Comparison of ENCODE assay signal across 13 cellular contexts in genomic region chr17:11980813-11981212, GRCh38. TPM values are rescaled to one million over a fixed set of nuclear protein-coding genes. Genes with fewer than 3 reads are reported as not detected.
DNase-seq lines count a peak whose midpoint lies in the region; ATAC-seq, FAIRE-seq and TF ChIP-seq lines count a peak whose summit lies in the region.
"Had no signal": no experiment of that assay in that cellular context is flagged by ENCODE, and none has a peak within 500 bp of the region (broad histone marks: within the 10 kb centered on the region; RNA-seq: fewer than 3 reads in every experiment).

No MANE protein-coding gene starts in this region.

- FAIRE-seq in keratinocyte (lab: Jason Lieb, UNC) (no peak), HTR-8/SVneo (lab: Jason Lieb, UNC) (no peak)
- FAIRE-seq: islet of Langerhans had no signal

- H3K27me3 ChIP-seq in BE2C = no peaks in the 10 kb centered on the region
- H3K27me3 ChIP-seq in HCT116 (ENCODE audit: insufficient read depth, low read length) = no peaks in the 10 kb centered on the region
- no peaks in the 10 kb centered on the region for H3K27me3 ChIP-seq in keratinocyte (ENCODE audit: control insufficient read depth, extremely low read depth, insufficient read depth, low read length)

- H3K27ac ChIP-seq in HCT116 (ENCODE audit: low read depth, low read length) = no peak overlapping the region
- H3K27ac ChIP-seq in keratinocyte (ENCODE audit: control insufficient read depth, insufficient read depth, low read length) = no peak overlapping the region

- CTCF ChIA-PET in HCT116 (lab: Charles Lee) = interaction anchor here (0.7 to 2.2 kb wide), 3 partner anchors 15 to 1105 kb away, joined by 3 to 7 read pairs (median 3); no protein-coding TSS in a partner anchor

- RAD21 ChIA-PET in HCT116 (lab: Charles Lee; ENCODE audit: low non-redundant PET in 1 of 2, low total read pairs in 2 of 2, uncharacterized antibody in 2 of 2, unreplicated experiment in 2 of 2) = no interaction called here

- no TSS peak for BruUV-seq in HCT116 (replicated peaks; lab: Mats Ljungman, UMichigan)

- POLR2A ChIA-PET in HCT116 (lab: Charles Lee) = no interaction called here

- intact Hi-C loops in HCT116 (cut with micrococcal nuclease) = loop anchor here (10.0 kb wide), 1 partner anchor 336 kb away; no protein-coding TSS in a partner anchor

- H3K9ac ChIP-seq in HCT116 (ENCODE audit: low read length) (no peak overlapping the region), keratinocyte (ENCODE audit: control insufficient read depth, extremely low read depth, insufficient read depth, low read length) (no peak overlapping the region)

- in situ Hi-C loops in astrocyte of the spinal cord (cut with HindIII; ENCODE audit: low sequenced_read_pairs) = no loop called here

- peak; percentile 24; the same call in 1 of the 2 replicates for TF ChIP-seq RAD21 in HCT116 (IDR thresholded peaks at IDR 0.05; ENCODE audit: low read depth)

- dilution Hi-C loops in keratinocyte (cut with MboI; ENCODE audit: extremely low pct_ligation_motif_present, low sequenced_read_pairs) = no loop called here

- H3K4me1 ChIP-seq in BE2C = no peaks in the 10 kb centered on the region
- H3K4me1 ChIP-seq in HCT116 (ENCODE audit: control insufficient read depth in 1 of 2, insufficient read depth in 2 of 2, low read length in 2 of 2) = no peaks in the 10 kb centered on the region
- peaks cover 12% of the 10 kb centered on the region for H3K4me1 ChIP-seq in keratinocyte (ENCODE audit: control insufficient read depth, extremely low read depth, insufficient read depth, low read length)

- H3K9me2 ChIP-seq in HCT116 (ENCODE audit: insufficient read depth) = no peaks in the 10 kb centered on the region

- peak; percentile 58 for ATAC-seq in HCT116
- no peak for ATAC-seq in HG02759 (IDR thresholded peaks at IDR 0.05; ENCODE audit: unreplicated experiment)
- ATAC-seq: naive thymus-derived CD4-positive, alpha-beta T cell had no signal

- H3K36me3 ChIP-seq in BE2C (no peaks in the 10 kb centered on the region), HCT116 (ENCODE audit: control insufficient read depth in 1 of 2, insufficient read depth in 2 of 2, low read length in 2 of 2) (peaks cover 0 to 8% of the 10 kb centered on the region in 2 experiments; a peak in 2 of 4 replicates), keratinocyte (ENCODE audit: control insufficient read depth in 2 of 2, extremely low read depth in 1 of 2, insufficient read depth in 2 of 2, low read length in 2 of 2) (peaks cover 11 to 15% of the 10 kb centered on the region in 2 experiments)

- no peaks in the 10 kb centered on the region for H3K9me1 ChIP-seq in keratinocyte (ENCODE audit: control insufficient read depth, extremely low read depth, insufficient read depth, low read length)

- no peak overlapping the region for H3K4me2 ChIP-seq in HCT116 (ENCODE audit: low read length)
- no peak overlapping the region for H3K4me2 ChIP-seq in keratinocyte (ENCODE audit: control insufficient read depth, extremely low read depth, insufficient read depth, low read depth, low read length)

- DNase-seq in BE2C = no peak
- DNase-seq in HCT116 (ENCODE audit: low read depth, low spot score) = no peak
- DNase-seq in astrocyte of the spinal cord (ENCODE audit: low read depth, low spot score) = peak; percentile 7
- no peak for DNase-seq in keratinocyte (ENCODE audit: low read depth, low spot score)
- DNase-seq in activated CD4-positive, CD25-positive, alpha-beta regulatory T cell (lab: John Stamatoyannopoulos, UW) = no peak
- DNase-seq in HTR-8/SVneo (ENCODE audit: insufficient read length, low spot score) = no peak
- no peak for DNase-seq in DMS153 (lab: John Stamatoyannopoulos, UW)
- DNase-seq: activated gamma-delta T cell treated with Interleukin-2 at 50 U/mL for 16 hours; naive thymus-derived CD4-positive, alpha-beta T cell; RPMI8226; substantia nigra had no signal

- H4K20me1 ChIP-seq in HCT116 (ENCODE audit: insufficient read depth) (no peaks in the 10 kb centered on the region), keratinocyte (ENCODE audit: control insufficient read depth, extremely low read depth, insufficient read depth, low read length) (no peaks in the 10 kb centered on the region)

- TF ChIP-seq POLR2A in HCT116 (IDR thresholded peaks at IDR 0.05; ENCODE audit: borderline replicate concordance, extremely low read depth, insufficient read depth, insufficient read length) = no peak

- TF ChIP-seq CTCF in BE2C (IDR thresholded peaks at IDR 0.05; ENCODE audit: low read depth, low read length) (peak; percentile 13; the same call in 1 of the 2 replicates), HCT116 (IDR thresholded peaks at IDR 0.05 in 2 of 3, conservative IDR thresholded peaks at IDR 0.05 in 1 of 3; ENCODE audit: borderline replicate concordance in 1 of 3, insufficient read depth in 1 of 3, low read depth in 2 of 3, low read length in 2 of 3) (peak in 2 of 3 experiments; percentile 47 to 54; a peak in 4 of 6 replicates), astrocyte of the spinal cord (IDR thresholded peaks at IDR 0.05; ENCODE audit: low read depth, low read length) (peak; percentile 52), keratinocyte (optimal IDR thresholded peaks at IDR 0.05 in 1 of 3, IDR thresholded peaks at IDR 0.05 in 1 of 3, conservative IDR thresholded peaks at IDR 0.05 in 1 of 3; ENCODE audit: extremely low read depth in 1 of 3, insufficient read depth in 2 of 3, low read length in 3 of 3) (peak in 2 of 3 experiments; percentile 37 to 59)

- no peaks in the 10 kb centered on the region for H3K9me3 ChIP-seq in BE2C
- no peaks in the 10 kb centered on the region for H3K9me3 ChIP-seq in HCT116 (ENCODE audit: control insufficient read depth in 1 of 2, insufficient read depth in 1 of 2, low read depth in 1 of 2, low read length in 2 of 2)
- no peaks in the 10 kb centered on the region for H3K9me3 ChIP-seq in keratinocyte (ENCODE audit: control insufficient read depth, low read depth, low read length)

- no peak overlapping the region for H3K4me3 ChIP-seq in BE2C (ENCODE audit: low read depth, low read length)
- H3K4me3 ChIP-seq in HCT116 (replicated peaks in 1 of 2; ENCODE audit: low read depth in 1 of 2, low read length in 2 of 2) = no peak overlapping the region
- no peak overlapping the region for H3K4me3 ChIP-seq in astrocyte of the spinal cord (ENCODE audit: low read depth, low read length)
- H3K4me3 ChIP-seq in keratinocyte (ENCODE audit: control insufficient read depth in 2 of 3, extremely low read depth in 1 of 3, insufficient read depth in 2 of 3, low read depth in 1 of 3, low read length in 3 of 3) = no peak overlapping the region

- H3K79me2 ChIP-seq in HCT116 (ENCODE audit: insufficient read depth, low read length) (no peaks in the 10 kb centered on the region), keratinocyte (ENCODE audit: control insufficient read depth, insufficient read depth, low read length) (no peaks in the 10 kb centered on the region)

- H2AFZ ChIP-seq in HCT116 (ENCODE audit: low read depth, low read length, poor library complexity, severe bottlenecking) (no peak overlapping the region), keratinocyte (ENCODE audit: control insufficient read depth, low read length) (no peak overlapping the region)

TF ChIP-seq in HCT116, 20 proteins besides CTCF, POLR2A, EP300 and RAD21 (continues in another document):
- TF ChIP-seq ZBTB33 (IDR thresholded peaks at IDR 0.05; ENCODE audit: extremely low read depth, insufficient replicate concordance, low read length) (no peak), ATF3 (IDR thresholded peaks at IDR 0.05) (no peak), YY1 (IDR thresholded peaks at IDR 0.05; ENCODE audit: extremely low read depth, insufficient replicate concordance, low read depth, low read length) (no peak)

RNA-seq across cellular contexts. Expression of gene ZNF18, which starts 16.5 kb away (rescaled TPM):
- 9.4 TPM for polyA plus RNA-seq in BE2C (2012; ENCODE audit: insufficient read depth, insufficient read length, low read depth)
- 6.2 TPM for total RNA-seq in HCT116 (2021; ENCODE audit: unreplicated experiment)
- 2.1 and 3.5 TPM in 2 replicates for polyA plus RNA-seq in HCT116 (2012)
- polyA plus RNA-seq in keratinocyte = 6.3 to 8.4 TPM (median 7.7 TPM) in 3 replicates
- 3.3 TPM for polyA plus RNA-seq in keratinocyte (2011; ENCODE audit: low read depth)
- 3.4 and 5.6 TPM in 2 replicates for polyA plus RNA-seq in keratinocyte (2011; cell fraction: cytosol; rRNA removed)
- 13.7 TPM in 2 replicates for polyA plus RNA-seq in keratinocyte (2011; cell fraction: nucleus; rRNA removed)
- 4.7 and 6.9 TPM in 2 replicates for polyA plus RNA-seq in keratinocyte (2012; ENCODE audit: low replicate concordance)
- polyA minus RNA-seq in keratinocyte = 3.6 to 6.8 TPM (median 6.5 TPM) in 3 replicates
- polyA minus RNA-seq in keratinocyte (2011; cell fraction: cytosol; rRNA and poly(A)+ RNA removed) = 4.2 TPM
- polyA minus RNA-seq in keratinocyte (2011; cell fraction: nucleus; rRNA and poly(A)+ RNA removed) = 5.3 and 9.8 TPM in 2 replicates

RNA-seq across cellular contexts. Expression of gene MAP2K4, which starts 39.9 kb away (rescaled TPM):
- 6.7 TPM for polyA plus RNA-seq in BE2C (2012; ENCODE audit: insufficient read depth, insufficient read length, low read depth)
- total RNA-seq in HCT116 (2021; ENCODE audit: unreplicated experiment) = 42.3 TPM
- 14.4 and 15.0 TPM in 2 replicates for polyA plus RNA-seq in HCT116 (2012)
- polyA plus RNA-seq in keratinocyte = 27.7 to 37.3 TPM (median 28.7 TPM) in 3 replicates
- 107 TPM for polyA plus RNA-seq in keratinocyte (2011; ENCODE audit: low read depth)
- 20.5 and 41.7 TPM in 2 replicates for polyA plus RNA-seq in keratinocyte (2011; cell fraction: cytosol; rRNA removed)
- polyA plus RNA-seq in keratinocyte (2011; cell fraction: nucleus; rRNA removed) = 25.1 and 27.6 TPM in 2 replicates
- 23.8 and 24.2 TPM in 2 replicates for polyA plus RNA-seq in keratinocyte (2012; ENCODE audit: low replicate concordance)
- polyA minus RNA-seq in keratinocyte = 9.7 to 56.5 TPM (median 36.9 TPM) in 3 replicates
- 28.8 TPM for polyA minus RNA-seq in keratinocyte (2011; cell fraction: cytosol; rRNA and poly(A)+ RNA removed)
- polyA minus RNA-seq in keratinocyte (2011; cell fraction: nucleus; rRNA and poly(A)+ RNA removed) = 24.4 and 44.0 TPM in 2 replicates
